ENCODE assay signal across 23 cellular contexts in the genomic region with DNA sequence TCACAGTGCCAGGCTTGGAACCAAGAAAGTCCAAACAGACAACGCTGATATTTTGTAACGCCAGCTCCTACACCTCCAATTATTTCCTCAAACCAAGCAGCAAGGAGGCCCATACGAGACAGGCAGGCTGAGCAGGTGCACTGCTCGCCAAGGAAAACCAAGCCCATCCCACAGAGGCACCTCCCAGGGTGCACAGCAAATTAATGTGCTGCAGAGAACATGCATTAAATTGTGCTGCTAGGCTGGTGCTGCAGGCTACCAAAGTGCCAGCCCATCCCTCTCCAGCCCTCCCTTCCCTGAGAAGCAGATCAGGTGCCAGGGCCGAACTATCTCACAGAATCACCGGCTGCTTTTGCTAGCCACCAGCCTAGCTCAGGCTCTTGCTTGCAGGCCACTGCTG.
"Had no signal": no experiment of that assay in that cellular context is flagged by ENCODE, and none has a peak within 500 bp of the region (broad histone marks: within the 10 kb centered on the region; RNA-seq: fewer than 3 reads in every experiment).

No MANE protein-coding gene starts in this region.

- H3K4me3 Mint-ChIP-seq: activated CD4-positive, alpha-beta memory T cell treated with anti-CD3 and anti-CD28 coated beads for 36 hours; activated T-helper 1 cell treated with anti-CD3 and anti-CD28 coated beads, Interleukin-12 subunit alpha, Interleukin-12 subunit beta, Interleukin-2, Interleukin-4 antibody, amounts not matched to agents 30 ng/mL and 10 ng/mL and 1 ng/mL, durations not matched to agents 14 hours and 24 hours and 36 hours; brain; dendritic cell treated with granulocyte-macrophage colony-stimulating factor and Interleukin-4, amounts not matched to agents 40 ng/mL and 50 ng/mL, for 4 days; naive thymus-derived CD8-positive, alpha-beta T cell; type B pancreatic cell had no signal

- H3K27ac Mint-ChIP-seq: activated CD4-positive, alpha-beta memory T cell treated with anti-CD3 and anti-CD28 coated beads for 36 hours; activated T-helper 1 cell treated with anti-CD3 and anti-CD28 coated beads, Interleukin-12 subunit alpha, Interleukin-12 subunit beta, Interleukin-2, Interleukin-4 antibody, amounts not matched to agents 30 ng/mL and 10 ng/mL and 1 ng/mL, durations not matched to agents 14 hours and 24 hours and 36 hours; dendritic cell treated with granulocyte-macrophage colony-stimulating factor and Interleukin-4, amounts not matched to agents 40 ng/mL and 50 ng/mL, for 4 days; naive thymus-derived CD8-positive, alpha-beta T cell; progenitor cell of endocrine pancreas; type B pancreatic cell had no signal

- H3K36me3 Mint-ChIP-seq: activated CD4-positive, alpha-beta memory T cell treated with anti-CD3 and anti-CD28 coated beads for 36 hours; brain; naive thymus-derived CD8-positive, alpha-beta T cell; type B pancreatic cell had no signal

- H3K4me3 ChIP-seq: lower lobe of right lung, thoracic aorta, vagina had no signal

- DNase-seq: activated CD4-positive, alpha-beta memory T cell treated with anti-CD3 and anti-CD28 coated beads for 36 hours; activated CD4-positive, alpha-beta T cell treated with anti-CD3 and anti-CD28 coated beads for 4 hours; activated CD4-positive, CD25-positive, alpha-beta regulatory T cell; activated gamma-delta T cell; activated naive CD4-positive, alpha-beta T cell treated with anti-CD3 and anti-CD28 coated beads, Interleukin-2, amount 50 U/mL, for 16 hours; activated T-cell treated with anti-CD3 and anti-CD28 coated beads for 4 hours; anterior cingulate cortex; effector memory CD4-positive, alpha-beta T cell; foreskin melanocyte; kidney; lower lobe of right lung; naive thymus-derived CD8-positive, alpha-beta T cell; retina; stimulated activated CD4-positive, alpha-beta T cell treated with anti-CD3 and anti-CD28 coated beads, Interleukin-4, amount 100 ng/mL, for 1 hour; stimulated activated naive CD4-positive, alpha-beta T cell treated with Interleukin-2 at 50 U/mL for 16 hours had no signal

- ATAC-seq: left lobe of liver; lower lobe of right lung; naive thymus-derived CD8-positive, alpha-beta T cell had no signal

- H3K4me1 ChIP-seq: lower lobe of right lung, vagina had no signal

- H3K9me3 Mint-ChIP-seq: activated CD4-positive, alpha-beta memory T cell treated with anti-CD3 and anti-CD28 coated beads for 36 hours; activated T-helper 1 cell treated with anti-CD3 and anti-CD28 coated beads, Interleukin-12 subunit alpha, Interleukin-12 subunit beta, Interleukin-2, Interleukin-4 antibody, amounts not matched to agents 30 ng/mL and 10 ng/mL and 1 ng/mL, durations not matched to agents 14 hours and 24 hours and 36 hours; dendritic cell treated with granulocyte-macrophage colony-stimulating factor and Interleukin-4, amounts not matched to agents 40 ng/mL and 50 ng/mL, for 4 days; naive thymus-derived CD8-positive, alpha-beta T cell; type B pancreatic cell had no signal

- H3K27me3 ChIP-seq: vagina had no signal

- H3K27ac ChIP-seq: lower lobe of right lung, thoracic aorta, vagina had no signal
